1 cellular context compared by ENCODE assay signal in genomic region chr13:91601807-91602206, GRCh38.
A peak's percentile ranks its signal among the peaks of the same experiment; 100 is the strongest.
TF ChIP-seq lines count a peak whose summit lies in the region.

No MANE protein-coding gene starts in this region.

TF ChIP-seq in K562, 482 proteins besides CTCF, POLR2A, EP300 and RAD21 (continued from another document):
- TF ChIP-seq, protein P1, sequence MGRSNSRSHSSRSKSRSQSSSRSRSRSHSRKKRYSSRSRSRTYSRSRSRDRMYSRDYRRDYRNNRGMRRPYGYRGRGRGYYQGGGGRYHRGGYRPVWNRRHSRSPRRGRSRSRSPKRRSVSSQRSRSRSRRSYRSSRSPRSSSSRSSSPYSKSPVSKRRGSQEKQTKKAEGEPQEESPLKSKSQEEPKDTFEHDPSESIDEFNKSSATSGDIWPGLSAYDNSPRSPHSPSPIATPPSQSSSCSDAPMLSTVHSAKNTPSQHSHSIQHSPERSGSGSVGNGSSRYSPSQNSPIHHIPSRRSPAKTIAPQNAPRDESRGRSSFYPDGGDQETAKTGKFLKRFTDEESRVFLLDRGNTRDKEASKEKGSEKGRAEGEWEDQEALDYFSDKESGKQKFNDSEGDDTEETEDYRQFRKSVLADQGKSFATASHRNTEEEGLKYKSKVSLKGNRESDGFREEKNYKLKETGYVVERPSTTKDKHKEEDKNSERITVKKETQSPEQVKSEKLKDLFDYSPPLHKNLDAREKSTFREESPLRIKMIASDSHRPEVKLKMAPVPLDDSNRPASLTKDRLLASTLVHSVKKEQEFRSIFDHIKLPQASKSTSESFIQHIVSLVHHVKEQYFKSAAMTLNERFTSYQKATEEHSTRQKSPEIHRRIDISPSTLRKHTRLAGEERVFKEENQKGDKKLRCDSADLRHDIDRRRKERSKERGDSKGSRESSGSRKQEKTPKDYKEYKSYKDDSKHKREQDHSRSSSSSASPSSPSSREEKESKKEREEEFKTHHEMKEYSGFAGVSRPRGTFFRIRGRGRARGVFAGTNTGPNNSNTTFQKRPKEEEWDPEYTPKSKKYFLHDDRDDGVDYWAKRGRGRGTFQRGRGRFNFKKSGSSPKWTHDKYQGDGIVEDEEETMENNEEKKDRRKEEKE (IDR thresholded peaks at IDR 0.05; ENCODE audit: borderline replicate concordance in 1 of 2, control insufficient read depth in 1 of 2, low read depth in 2 of 2, low read length in 1 of 2) = no peak
- TF ChIP-seq MCM3 (IDR thresholded peaks at IDR 0.05) = peak; percentile 50; the same call in 1 of the 2 replicates
TF ChIP-seq in K562: peak in this region for 2.
